1 cellular context compared by ENCODE assay signal in genomic region chr6:31158140-31158862, GRCh38.
TF ChIP-seq lines count a peak whose summit lies in the region.

Gene TCF19, plus strand, starts transcription at chr6:31158589. Its CDS starts 881 bp downstream, at chr6:31159470.

TF ChIP-seq in HepG2, 621 proteins besides CTCF, POLR2A, EP300 and RAD21 (continued from another document and continues in another):
- TF ChIP-seq GMEB1 (CRISPR knock-in tag; IDR thresholded peaks at IDR 0.05; ENCODE audit: borderline replicate concordance) = peak; percentile 84
- no peak for TF ChIP-seq SOX13 (IDR thresholded peaks at IDR 0.05)
- no peak; a peak in 1 of 4 replicates for TF ChIP-seq SOX13 (CRISPR knock-in tag; conservative IDR thresholded peaks at IDR 0.05 in 1 of 2, IDR thresholded peaks at IDR 0.05 in 1 of 2)
- peak; percentile 94 for TF ChIP-seq REPIN1 (CRISPR knock-in tag; IDR thresholded peaks at IDR 0.05; ENCODE audit: borderline replicate concordance, low read depth)
- TF ChIP-seq ZUFSP (CRISPR knock-in tag; IDR thresholded peaks at IDR 0.05; ENCODE audit: borderline replicate concordance) = no peak
- no peak for TF ChIP-seq ZSCAN30 (CRISPR knock-in tag; IDR thresholded peaks at IDR 0.05)
- peak; percentile 82; the same call in 1 of the 2 replicates for TF ChIP-seq GLI4 (CRISPR knock-in tag; IDR thresholded peaks at IDR 0.05; ENCODE audit: borderline replicate concordance)
- TF ChIP-seq ARID3A (IDR thresholded peaks at IDR 0.05; ENCODE audit: low read depth, low read length) = no peak
- TF ChIP-seq ZBTB42 (CRISPR knock-in tag; IDR thresholded peaks at IDR 0.05) = no peak
- no peak for TF ChIP-seq SAFB2 (CRISPR knock-in tag; IDR thresholded peaks at IDR 0.05; ENCODE audit: borderline replicate concordance, low read depth)
- TF ChIP-seq ZNF484 (CRISPR knock-in tag; IDR thresholded peaks at IDR 0.05; ENCODE audit: borderline replicate concordance, low read depth) = no peak
- peak; percentile 80; the same call in 1 of the 2 replicates for TF ChIP-seq ZNF761 (CRISPR knock-in tag; conservative IDR thresholded peaks at IDR 0.05)
- TF ChIP-seq ATF1 (CRISPR knock-in tag; IDR thresholded peaks at IDR 0.05) = no peak
- no peak for TF ChIP-seq ZNF710 (CRISPR knock-in tag; IDR thresholded peaks at IDR 0.05; ENCODE audit: borderline replicate concordance)
- peak; percentile 72; the same call in 1 of the 2 replicates for TF ChIP-seq KLF9 (CRISPR knock-in tag; IDR thresholded peaks at IDR 0.05; ENCODE audit: low read depth)
- TF ChIP-seq STAG1 (CRISPR knock-in tag; IDR thresholded peaks at IDR 0.05) = no peak
- no peak for TF ChIP-seq IRF1 (CRISPR knock-in tag; IDR thresholded peaks at IDR 0.05; ENCODE audit: low read depth)
- no peak for TF ChIP-seq ZNF326 (CRISPR knock-in tag; IDR thresholded peaks at IDR 0.05; ENCODE audit: borderline replicate concordance)
- TF ChIP-seq U2AF2 (IDR thresholded peaks at IDR 0.05; ENCODE audit: low read depth, low read length) = 0 out of 2 replicates have a peak, but pooled peaks have one; percentile 31
- TF ChIP-seq RARA (CRISPR knock-in tag; IDR thresholded peaks at IDR 0.05) = no peak
- no peak; the same call in 1 of the 2 replicates for TF ChIP-seq GFI1 (CRISPR knock-in tag; IDR thresholded peaks at IDR 0.05; ENCODE audit: borderline replicate concordance)
- TF ChIP-seq ZIK1 (CRISPR knock-in tag; IDR thresholded peaks at IDR 0.05; ENCODE audit: borderline replicate concordance, low read depth) = no peak
- TF ChIP-seq PHB2 (IDR thresholded peaks at IDR 0.05; ENCODE audit: partially characterized antibody) = no peak
- no peak for TF ChIP-seq MED13 (CRISPR knock-in tag; IDR thresholded peaks at IDR 0.05)
- TF ChIP-seq ZNF513 (CRISPR knock-in tag; conservative IDR thresholded peaks at IDR 0.05) = no peak
- no peak for TF ChIP-seq GATAD2A (CRISPR knock-in tag; IDR thresholded peaks at IDR 0.05)
- TF ChIP-seq BORCS8-MEF2B (CRISPR knock-in tag; IDR thresholded peaks at IDR 0.05) = peak; percentile 95; the same call in 1 of the 2 replicates
- TF ChIP-seq FOXO1 (CRISPR knock-in tag; IDR thresholded peaks at IDR 0.05) = peak; percentile 15; the same call in 1 of the 2 replicates
- TF ChIP-seq POGK (CRISPR knock-in tag; conservative IDR thresholded peaks at IDR 0.05) = peak; percentile 89; the same call in 1 of the 2 replicates
- TF ChIP-seq ZNF280D (CRISPR knock-in tag; IDR thresholded peaks at IDR 0.05) = no peak
- TF ChIP-seq KAT8 (CRISPR knock-in tag; IDR thresholded peaks at IDR 0.05) = no peak
- peak; percentile 60; the same call in 1 of the 2 replicates for TF ChIP-seq LCORL (IDR thresholded peaks at IDR 0.05)
- peak; percentile 86 for TF ChIP-seq LCORL (CRISPR knock-in tag; IDR thresholded peaks at IDR 0.05)
- TF ChIP-seq ZNF530 (CRISPR knock-in tag; IDR thresholded peaks at IDR 0.05; ENCODE audit: low read depth) = no peak
- no peak for TF ChIP-seq NFIC (IDR thresholded peaks at IDR 0.05; ENCODE audit: low read length)
- TF ChIP-seq RCOR2 (CRISPR knock-in tag; IDR thresholded peaks at IDR 0.05) = no peak
- TF ChIP-seq ZFX (CRISPR knock-in tag; IDR thresholded peaks at IDR 0.05; ENCODE audit: low read depth) = peak; percentile 78
- TF ChIP-seq ZNF672 (CRISPR knock-in tag; IDR thresholded peaks at IDR 0.05) = no peak
- no peak; the same call in 1 of the 2 replicates for TF ChIP-seq FOXA3 (CRISPR knock-in tag; IDR thresholded peaks at IDR 0.05)
- no peak for TF ChIP-seq PAF1 (CRISPR knock-in tag; IDR thresholded peaks at IDR 0.05)
- TF ChIP-seq HBP1 (CRISPR knock-in tag; IDR thresholded peaks at IDR 0.05; ENCODE audit: low read depth) = no peak
- TF ChIP-seq ZMAT5 (CRISPR knock-in tag; IDR thresholded peaks at IDR 0.05; ENCODE audit: borderline replicate concordance, low read depth) = no peak
- TF ChIP-seq TFE3 (CRISPR knock-in tag; IDR thresholded peaks at IDR 0.05) = no peak; the same call in 1 of the 2 replicates
- TF ChIP-seq NCOA2 (CRISPR knock-in tag; IDR thresholded peaks at IDR 0.05) = no peak
- no peak for TF ChIP-seq RBAK (CRISPR knock-in tag; IDR thresholded peaks at IDR 0.05)
- no peak for TF ChIP-seq ZNF317 (CRISPR knock-in tag; IDR thresholded peaks at IDR 0.05)
- TF ChIP-seq HNF4G (IDR thresholded peaks at IDR 0.05; ENCODE audit: borderline replicate concordance, low read depth, low read length) = peak; percentile 76; the same call in 1 of the 2 replicates
- no peak for TF ChIP-seq HNF4G (CRISPR knock-in tag; IDR thresholded peaks at IDR 0.05; ENCODE audit: borderline replicate concordance, low read depth)
- TF ChIP-seq ELF3 (CRISPR knock-in tag; IDR thresholded peaks at IDR 0.05) = peak; percentile 21; the same call in 1 of the 2 replicates
